In genomic region chr3:127531821-127532220, GRCh38 we compare ENCODE assay signal across 28 cellular contexts.
"Had no signal": no experiment of that assay in that cellular context is flagged by ENCODE, and none has a peak within 500 bp of the region (broad histone marks: within the 10 kb centered on the region; RNA-seq: fewer than 3 reads in every experiment).

No MANE protein-coding gene starts in this region.

- H3K36me3 ChIP-seq: MG63 had no signal

- H3K27ac Mint-ChIP-seq: activated naive CD4-positive, alpha-beta T cell treated with anti-CD3 and anti-CD28 coated beads, Interleukin-2, amount 50 U/mL, for 24 hours; activated T-helper 2 cell treated with anti-CD3 and anti-CD28 coated beads, Interferon-gamma antibody, Interleukin-2, Interleukin-4, amounts not matched to agents 10 μg/mL and 5 μg/mL and 100 μg/mL, durations not matched to agents 14 hours and 24 hours and 36 hours had no signal

- H3K4me3 Mint-ChIP-seq: activated naive CD4-positive, alpha-beta T cell treated with anti-CD3 and anti-CD28 coated beads, Interleukin-2, amount 50 U/mL, for 24 hours; activated T-cell treated with anti-CD3 and anti-CD28 coated beads, Interleukin-2, amount 50 U/mL, for 4 hours; brain had no signal

- DNase-seq: activated CD4-positive, alpha-beta T cell treated with anti-CD3 and anti-CD28 coated beads for 48 hours; activated CD4-positive, alpha-beta T cell treated with anti-CD3 and anti-CD28 coated beads, Interleukin-2, amount 50 U/mL, for 4 hours; activated CD4-positive, CD25-positive, alpha-beta regulatory T cell treated with anti-CD3 and anti-CD28 coated beads, Interleukin-2, amount 50 U/mL, for 72 hours; activated CD8-positive, alpha-beta memory T cell treated with anti-CD3 and anti-CD28 coated beads for 24 hours; activated naive CD4-positive, alpha-beta T cell; activated T-cell treated with anti-CD3 and anti-CD28 coated beads, Interleukin-2, amount 50 U/mL, for 4 hours; amygdala; MG63; MV-4-11; NCI-H1092 treated with DMSO at 0.1 percent for 48 hours; NCI-H1417 treated with DMSO at 0.1 percent for 48 hours; NCI-H1694; NCI-H2029; NCI-H2107; NCI-H2171 treated with DMSO at 0.1 percent for 48 hours; NCI-H226; NCI-H526; NCI-H774; OCI-M1; RPMI8226 had no signal

- FAIRE-seq: astrocyte, HepG2 had no signal

- ATAC-seq: activated T-cell treated with anti-CD3 and anti-CD28 coated beads, Interleukin-2, amount 50 U/mL, for 4 hours; HepG2; Panc1; Right ventricle myocardium inferior had no signal

- H3K36me3 Mint-ChIP-seq: activated naive CD4-positive, alpha-beta T cell treated with anti-CD3 and anti-CD28 coated beads, Interleukin-2, amount 50 U/mL, for 24 hours had no signal

- H3K9me3 Mint-ChIP-seq: activated naive CD4-positive, alpha-beta T cell treated with anti-CD3 and anti-CD28 coated beads, Interleukin-2, amount 50 U/mL, for 24 hours; activated T-cell treated with anti-CD3 and anti-CD28 coated beads, Interleukin-2, amount 50 U/mL, for 4 hours; activated T-helper 2 cell treated with anti-CD3 and anti-CD28 coated beads, Interferon-gamma antibody, Interleukin-2, Interleukin-4, amounts not matched to agents 10 μg/mL and 5 μg/mL and 100 μg/mL, durations not matched to agents 14 hours and 24 hours and 36 hours had no signal

- H3K27ac ChIP-seq: SK-N-MC had no signal

- H3K9me3 ChIP-seq: MG63 had no signal

- H3K4me3 ChIP-seq: MG63, SK-N-MC had no signal

- H3K27me3 ChIP-seq: MG63 had no signal
